24 cellular contexts compared by ENCODE assay signal in the genomic region with DNA sequence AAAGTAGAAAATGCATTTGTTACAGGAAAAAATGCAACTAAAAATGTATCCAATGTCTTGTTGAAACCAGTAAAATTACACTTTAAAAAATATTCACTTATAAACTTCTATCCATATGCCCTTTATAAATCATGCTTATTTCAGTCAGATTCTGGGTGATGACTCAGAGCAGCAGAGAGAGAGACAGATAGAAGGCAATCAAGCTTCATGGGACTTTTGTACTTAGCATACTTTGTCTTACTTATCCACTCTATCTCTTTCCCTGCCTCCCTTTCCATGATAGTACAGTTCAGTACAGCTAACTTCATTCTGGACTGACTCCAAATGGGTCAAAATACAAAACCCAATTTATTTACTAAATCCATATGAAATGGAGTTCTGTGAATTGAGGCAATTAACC.
"Had no signal": no experiment of that assay in that cellular context is flagged by ENCODE, and none has a peak within 500 bp of the region (broad histone marks: within the 10 kb centered on the region; RNA-seq: fewer than 3 reads in every experiment).

No MANE protein-coding gene starts in this region.

- FAIRE-seq: endothelial cell of umbilical vein, frontal cortex, urothelium cell line had no signal

- H3K36me3 Mint-ChIP-seq: naive thymus-derived CD8-positive, alpha-beta T cell; stimulated activated memory B cell treated with anti-CD40 and anti-IgM and Interleukin-4, amounts not matched to agents 10 μg/mL and 1 μg/mL and 100 μg/mL, for 72 hours; type B pancreatic cell had no signal

- H3K4me3 ChIP-seq: coronary artery, left lung, prostate gland, sigmoid colon, testis, tibial artery had no signal

- H3K27ac Mint-ChIP-seq: nephron progenitor cell; stimulated activated memory B cell treated with anti-CD40 and anti-IgM and Interleukin-4, amounts not matched to agents 10 μg/mL and 1 μg/mL and 100 μg/mL, for 72 hours; type B pancreatic cell had no signal

- ATAC-seq: left cardiac atrium; left lung; naive thymus-derived CD8-positive, alpha-beta T cell; right cardiac atrium; stimulated activated memory B cell treated with anti-CD40 and anti-IgM and Interleukin-4, amounts not matched to agents 10 μg/mL and 1 μg/mL and 100 μg/mL, for 72 hours; stimulated activated naive CD8-positive, alpha-beta T cell treated with anti-CD3 and anti-CD28 coated beads, Interleukin-15, Interleukin-2, amounts not matched to agents 100 U/mL and 50 U/mL, for 24 hours had no signal

- H3K27me3 ChIP-seq: left lung, sigmoid colon, testis, tibial artery had no signal

- H3K27ac ChIP-seq: coronary artery, left lung, prostate gland, sigmoid colon, testis, tibial artery had no signal

- H3K4me1 ChIP-seq: left lung, prostate gland, sigmoid colon, tibial artery had no signal

- H3K27me3 Mint-ChIP-seq: naive thymus-derived CD8-positive, alpha-beta T cell; stimulated activated memory B cell treated with anti-CD40 and anti-IgM and Interleukin-4, amounts not matched to agents 10 μg/mL and 1 μg/mL and 100 μg/mL, for 72 hours; type B pancreatic cell had no signal

- H3K9me3 ChIP-seq: left lung, prostate gland, sigmoid colon, testis, tibial artery had no signal

- H3K4me1 Mint-ChIP-seq: naive thymus-derived CD8-positive, alpha-beta T cell; nephron progenitor cell; stimulated activated memory B cell treated with anti-CD40 and anti-IgM and Interleukin-4, amounts not matched to agents 10 μg/mL and 1 μg/mL and 100 μg/mL, for 72 hours had no signal

- H3K36me3 ChIP-seq: left lung, prostate gland, sigmoid colon, tibial artery had no signal

- H3K9me3 Mint-ChIP-seq: nephron progenitor cell, type B pancreatic cell had no signal

- DNase-seq: dermis blood vessel endothelial cell; effector memory CD4-positive, alpha-beta T cell; head of caudate nucleus; left cardiac atrium; left lung; mesendoderm; midbrain; naive thymus-derived CD8-positive, alpha-beta T cell; nephron progenitor cell; nucleus accumbens; right cardiac atrium; sigmoid colon; stimulated activated CD4-positive, alpha-beta T cell treated with anti-CD3 and anti-CD28 coated beads, Interleukin-4, amount 100 ng/mL, for 4 hours; stimulated activated naive CD8-positive, alpha-beta T cell treated with anti-CD3 and anti-CD28 coated beads, Interleukin-15, Interleukin-2, amounts not matched to agents 100 U/mL and 50 U/mL, for 24 hours; substantia nigra; testis; tibial artery had no signal

- H3K4me3 Mint-ChIP-seq: naive thymus-derived CD8-positive, alpha-beta T cell; nephron progenitor cell; stimulated activated memory B cell treated with anti-CD40 and anti-IgM and Interleukin-4, amounts not matched to agents 10 μg/mL and 1 μg/mL and 100 μg/mL, for 72 hours; type B pancreatic cell had no signal
